In genomic region chr1:94335950-94336349, GRCh38 we compare ENCODE assay signal across 9 cellular contexts.
DNase-seq lines count a peak whose midpoint lies in the region; ATAC-seq, FAIRE-seq and TF ChIP-seq lines count a peak whose summit lies in the region.
"Had no signal": no experiment of that assay in that cellular context is flagged by ENCODE, and none has a peak within 500 bp of the region (broad histone marks: within the 10 kb centered on the region; RNA-seq: fewer than 3 reads in every experiment).

No MANE protein-coding gene starts in this region.

- 2% methylated on average over 6 of the region's 6 CpGs for WGBS in hepatocyte (ENCODE audit: low lambda C conversion rate, missing lambda C conversion rate)

- peaks cover 5% of the 10 kb centered on the region for H3K9me3 ChIP-seq in astrocyte (ENCODE audit: insufficient read depth, low read depth, low read length)
- no peaks in the 10 kb centered on the region for H3K9me3 ChIP-seq in hepatocyte (ENCODE audit: low read depth)
- no peaks in the 10 kb centered on the region for H3K9me3 ChIP-seq in gastrocnemius medialis
- H3K9me3 ChIP-seq: BLaER1 had no signal

- H3K9me2 ChIP-seq in hepatocyte (replicated peaks; ENCODE audit: insufficient read depth): no peaks in the 10 kb centered on the region

- in situ Hi-C loops in gastrocnemius medialis (cut with MboI; ENCODE audit: low sequenced_read_pairs in 4 of 4): loop anchor here (5.0 to 10.0 kb wide), 3 partner anchors 271 to 311 kb away; no protein-coding TSS in a partner anchor

- H3K4me1 ChIP-seq in astrocyte (ENCODE audit: insufficient read depth, low read length) (peaks cover 18% of the 10 kb centered on the region), hepatocyte (ENCODE audit: insufficient read depth) (no peaks in the 10 kb centered on the region), gastrocnemius medialis (peaks cover 0 to 8% of the 10 kb centered on the region in 2 donors)

- H3K27me3 Mint-ChIP-seq in astrocyte (ENCODE audit: low read depth, unreplicated experiment): peaks cover 10% of the 10 kb centered on the region

- H3K4me3 Mint-ChIP-seq in astrocyte (ENCODE audit: unreplicated experiment): no peak overlapping the region

- no peaks in the 10 kb centered on the region for H3K9me3 Mint-ChIP-seq in astrocyte (ENCODE audit: unreplicated experiment)

- H3K4me3 ChIP-seq in astrocyte (ENCODE audit: insufficient read depth, low read depth, low read length) (no peak overlapping the region), hepatocyte (no peak overlapping the region), gastrocnemius medialis (no peak overlapping the region)
- H3K4me3 ChIP-seq: BLaER1 had no signal

- H3K36me3 ChIP-seq in astrocyte (ENCODE audit: insufficient read depth, low read length) (no peaks in the 10 kb centered on the region), hepatocyte (replicated peaks; ENCODE audit: insufficient read depth, low read depth) (no peaks in the 10 kb centered on the region), gastrocnemius medialis (no peaks in the 10 kb centered on the region)
- H3K36me3 ChIP-seq: BLaER1 had no signal

- H4K20me1 ChIP-seq in astrocyte (ENCODE audit: insufficient read depth, low read length) (no peaks in the 10 kb centered on the region), hepatocyte (ENCODE audit: insufficient read depth, poor library complexity, severe bottlenecking) (no peaks in the 10 kb centered on the region)
- H4K20me1 ChIP-seq: BLaER1 had no signal

- no peaks in the 10 kb centered on the region for H3K36me3 Mint-ChIP-seq in astrocyte (ENCODE audit: low read depth, unreplicated experiment)

- H3K4me2 ChIP-seq in astrocyte (ENCODE audit: low read length) (no peak overlapping the region), hepatocyte (no peak overlapping the region)
- H3K4me2 ChIP-seq: BLaER1 had no signal

- H3K27me3 ChIP-seq in astrocyte (ENCODE audit: insufficient read depth, low read length) (no peaks in the 10 kb centered on the region), hepatocyte (no peaks in the 10 kb centered on the region), gastrocnemius medialis (no peaks in the 10 kb centered on the region)
- H3K27me3 ChIP-seq: BLaER1 had no signal

- no peak for TF ChIP-seq POLR2A in gastrocnemius medialis (IDR thresholded peaks at IDR 0.05)

- no peak overlapping the region for H3K9ac ChIP-seq in astrocyte (ENCODE audit: low read length)
- H3K9ac ChIP-seq: BLaER1 had no signal

- H2AFZ ChIP-seq in astrocyte (ENCODE audit: low read depth, low read length) (no peak overlapping the region), hepatocyte (no peak overlapping the region)

- peaks cover 30% of the 10 kb centered on the region for H3K4me1 Mint-ChIP-seq in astrocyte (ENCODE audit: low read depth, unreplicated experiment)

- ATAC-seq in HG02852 (IDR thresholded peaks at IDR 0.05; ENCODE audit: unreplicated experiment) (peak; percentile 35), gastrocnemius medialis (peak; percentile 97 to 99), GM18517 (IDR thresholded peaks at IDR 0.05; ENCODE audit: unreplicated experiment) (no peak)

- TF ChIP-seq CTCF in astrocyte (IDR thresholded peaks at IDR 0.05; ENCODE audit: insufficient read depth, low read depth, low read length) (peak; percentile 98), hepatocyte (IDR thresholded peaks at IDR 0.05; ENCODE audit: poor library complexity) (peak; percentile 99), gastrocnemius medialis (IDR thresholded peaks at IDR 0.05 in 4 of 5, conservative IDR thresholded peaks at IDR 0.05 in 1 of 5) (peak; percentile 68 to 85 (median 82))

- intact Hi-C loops in gastrocnemius medialis (cut with DNase I; ENCODE audit: low total_unique reads): loop anchor here (1.0 to 2.0 kb wide), 3 partner anchors 99 to 310 kb away; partner anchors contain the start of gene ARHGAP29

- H3K79me2 ChIP-seq in astrocyte (ENCODE audit: insufficient read depth, low read length): no peaks in the 10 kb centered on the region
- H3K79me2 ChIP-seq in hepatocyte: no peaks in the 10 kb centered on the region

- H3K27ac ChIP-seq in astrocyte (ENCODE audit: low read depth, low read length) (no peak overlapping the region), hepatocyte (no peak overlapping the region), gastrocnemius medialis (peak overlapping the region in 1 of 4 donors; percentile 63)
- H3K27ac ChIP-seq: BLaER1 had no signal

- no peak overlapping the region for H3K27ac Mint-ChIP-seq in astrocyte (ENCODE audit: unreplicated experiment)

- FAIRE-seq in astrocyte (lab: Jason Lieb, UNC): peak; percentile 96

- DNase-seq in NCI-H187 treated with DMSO at 0.1 percent for 48 hours (lab: John Stamatoyannopoulos, UW) (peak; percentile 10), NCI-H187 (lab: John Stamatoyannopoulos, UW) (no peak), NCI-H526 (lab: John Stamatoyannopoulos, UW) (peak; percentile 63 to 83), astrocyte (ENCODE audit: low read depth) (peak; percentile 81), hepatocyte (ENCODE audit: low spot score) (peak; percentile 90), gastrocnemius medialis (peak; percentile 59 to 62)

Comparison
In these comparisons a context has a peak if more than half of its experiments do, and no peak if none do; other contexts are left out.
1. DNase-seq: peak in NCI-H187 treated with DMSO at 0.1 percent for 48 hours (single experiment), NCI-H526 (2 of 2), astrocyte (single experiment), hepatocyte (single experiment) and gastrocnemius medialis (2 of 2); none in NCI-H187 (0 of 2).
2. Peak in every context shown above with its lines, with median percentiles within 50 percentile points of each other: CTCF ChIP-seq.